9 cellular contexts compared by ENCODE assay signal in genomic region chrX:70196961-70197805, GRCh38. TPM values are rescaled to one million over a fixed set of nuclear protein-coding genes. Genes with fewer than 3 reads are reported as not detected.
DNase-seq lines count a peak whose midpoint lies in the region; ATAC-seq, FAIRE-seq and TF ChIP-seq lines count a peak whose summit lies in the region.
"Had no signal": no experiment of that assay in that cellular context is flagged by ENCODE, and none has a peak within 500 bp of the region (broad histone marks: within the 10 kb centered on the region; RNA-seq: fewer than 3 reads in every experiment).

No MANE protein-coding gene starts in this region.

- H3K9me3 Mint-ChIP-seq in CD4-positive, alpha-beta T cell = no peaks in the 10 kb centered on the region
- H3K9me3 Mint-ChIP-seq in activated T-helper 1 cell treated with anti-CD3 and anti-CD28 coated beads, Interleukin-12 subunit alpha, Interleukin-12 subunit beta, Interleukin-2, Interleukin-4 antibody, amounts not matched to agents 30 ng/mL and 10 ng/mL and 1 ng/mL, durations not matched to agents 14 hours and 24 hours and 36 hours = no peaks in the 10 kb centered on the region

- 5 to 17% methylated on average over 9 to 12 of the region's 12 CpGs for WGBS in gastroesophageal sphincter (ENCODE audit: low coverage in 1 of 2), 2 donors
- 7 to 18% (median 11%) methylated on average over 12 of the region's 12 CpGs for WGBS in small intestine, 3 donors

- H3K36me3 ChIP-seq in Panc1 (ENCODE audit: control insufficient read depth, insufficient read depth, low read length) (no peaks in the 10 kb centered on the region), gastroesophageal sphincter (no peaks in the 10 kb centered on the region), small intestine (ENCODE audit: control insufficient read depth in 2 of 2, insufficient read depth in 2 of 2, low read length in 2 of 2) (no peaks in the 10 kb centered on the region)

- TF ChIP-seq EP300 in gastroesophageal sphincter (IDR thresholded peaks at IDR 0.05) = no peak

- no TSS peak for BruUV-seq in Panc1 (replicated peaks; lab: Mats Ljungman, UMichigan)

- ATAC-seq in CD4-positive, alpha-beta T cell (ENCODE audit: poor library complexity) = peak; percentile 93
- peak; percentile 74 for ATAC-seq in HG03520 (IDR thresholded peaks at IDR 0.05; ENCODE audit: unreplicated experiment)
- peak; percentile 91 for ATAC-seq in Panc1
- no peak for ATAC-seq in gastroesophageal sphincter

- H3K4me3 ChIP-seq in Panc1 (ENCODE audit: low read depth in 2 of 2, low read length in 2 of 2) = no peak overlapping the region
- H3K4me3 ChIP-seq in gastroesophageal sphincter = no peak overlapping the region
- H3K4me3 ChIP-seq in small intestine (ENCODE audit: low read depth in 1 of 2, low read length in 2 of 2) = no peak overlapping the region

- no peaks in the 10 kb centered on the region for H3K9me3 ChIP-seq in CD4-positive, alpha-beta T cell (ENCODE audit: control insufficient read depth, low read length)
- H3K9me3 ChIP-seq in Panc1 (ENCODE audit: control insufficient read depth, insufficient read depth, low read depth, low read length) (no peaks in the 10 kb centered on the region), gastroesophageal sphincter (no peaks in the 10 kb centered on the region), small intestine (ENCODE audit: control insufficient read depth, low read depth) (no peaks in the 10 kb centered on the region)

- no peaks in the 10 kb centered on the region for H3K4me1 Mint-ChIP-seq in CD4-positive, alpha-beta T cell (ENCODE audit: low read depth)
- peaks cover 6% of the 10 kb centered on the region for H3K4me1 Mint-ChIP-seq in activated T-helper 1 cell treated with anti-CD3 and anti-CD28 coated beads, Interleukin-12 subunit alpha, Interleukin-12 subunit beta, Interleukin-2, Interleukin-4 antibody, amounts not matched to agents 30 ng/mL and 10 ng/mL and 1 ng/mL, durations not matched to agents 14 hours and 24 hours and 36 hours (ENCODE audit: low read depth)

- H3K4me1 ChIP-seq in Panc1 (ENCODE audit: control insufficient read depth, insufficient read depth, low read length) = no peaks in the 10 kb centered on the region
- H3K4me1 ChIP-seq in gastroesophageal sphincter = no peaks in the 10 kb centered on the region
- no peaks in the 10 kb centered on the region for H3K4me1 ChIP-seq in small intestine (ENCODE audit: control insufficient read depth in 2 of 2, insufficient read depth in 1 of 2, low read depth in 1 of 2, low read length in 1 of 2)

- intact Hi-C loops in CD4-positive, alpha-beta T cell (cut with DNase I, micrococcal nuclease) = loop anchor here in 1 of 2 experiments (1.0 kb wide), 1 partner anchor 237 kb away; no protein-coding TSS in a partner anchor
- intact Hi-C loops in Panc1 (cut with micrococcal nuclease; ENCODE audit: unreplicated experiment) = loop anchor here (5.0 kb wide), 1 partner anchor 65 kb away; the partner anchor contains the start of gene P2RY4
- intact Hi-C loops in activated T-helper 1 cell treated with anti-CD3 and anti-CD28 coated beads, Interleukin-12 subunit alpha, Interleukin-12 subunit beta, Interleukin-2, Interleukin-4 antibody, amounts not matched to agents 30 ng/mL and 10 ng/mL and 1 ng/mL, durations not matched to agents 14 hours and 24 hours and 36 hours (cut with micrococcal nuclease) = loop anchor here (1.0 kb wide), 2 partner anchors 66 to 237 kb away; no protein-coding TSS in a partner anchor

- TF ChIP-seq CTCF in CD4-positive, alpha-beta T cell (IDR thresholded peaks at IDR 0.05) = peak; percentile 63
- TF ChIP-seq CTCF in Panc1 (IDR thresholded peaks at IDR 0.05) (peak; percentile 81), gastroesophageal sphincter (IDR thresholded peaks at IDR 0.05) (peak; percentile 20 to 62 (median 38))

- H3K27ac ChIP-seq in CD4-positive, alpha-beta T cell (ENCODE audit: low read depth, low read length) = no peak overlapping the region
- H3K27ac ChIP-seq in Panc1 (ENCODE audit: low read length) (no peak overlapping the region), gastroesophageal sphincter (no peak overlapping the region), small intestine (ENCODE audit: low read depth in 1 of 2, low read length in 1 of 2) (no peak overlapping the region)

- no peaks in the 10 kb centered on the region for H3K36me3 Mint-ChIP-seq in CD4-positive, alpha-beta T cell (ENCODE audit: low read depth)
- H3K36me3 Mint-ChIP-seq in activated T-helper 1 cell treated with anti-CD3 and anti-CD28 coated beads, Interleukin-12 subunit alpha, Interleukin-12 subunit beta, Interleukin-2, Interleukin-4 antibody, amounts not matched to agents 30 ng/mL and 10 ng/mL and 1 ng/mL, durations not matched to agents 14 hours and 24 hours and 36 hours (ENCODE audit: low read depth) = no peaks in the 10 kb centered on the region

- in situ Hi-C loops in Panc1 (cut with HindIII; ENCODE audit: low pct_unique_long_range_greater_than_20kb, low sequenced_read_pairs) = no loop called here

- POLR2A ChIA-PET in CD4-positive, alpha-beta T cell (lab: Charles Lee) = no interaction called here
- POLR2A ChIA-PET in Panc1 (lab: Charles Lee) = no interaction called here

- peak; percentile 19 for FAIRE-seq in small intestine (lab: Jason Lieb, UNC)

- H3K4me3 Mint-ChIP-seq in CD4-positive, alpha-beta T cell = no peak overlapping the region
- no peak overlapping the region for H3K4me3 Mint-ChIP-seq in activated T-helper 1 cell treated with anti-CD3 and anti-CD28 coated beads, Interleukin-12 subunit alpha, Interleukin-12 subunit beta, Interleukin-2, Interleukin-4 antibody, amounts not matched to agents 30 ng/mL and 10 ng/mL and 1 ng/mL, durations not matched to agents 14 hours and 24 hours and 36 hours

- no peaks in the 10 kb centered on the region for H3K27me3 Mint-ChIP-seq in CD4-positive, alpha-beta T cell
- H3K27me3 Mint-ChIP-seq in activated T-helper 1 cell treated with anti-CD3 and anti-CD28 coated beads, Interleukin-12 subunit alpha, Interleukin-12 subunit beta, Interleukin-2, Interleukin-4 antibody, amounts not matched to agents 30 ng/mL and 10 ng/mL and 1 ng/mL, durations not matched to agents 14 hours and 24 hours and 36 hours (ENCODE audit: insufficient read depth) = peaks cover 4% of the 10 kb centered on the region

- DNase-seq in CD4-positive, alpha-beta T cell = peak; percentile 36 to 57 (median 49)
- DNase-seq in GM19238 (ENCODE audit: insufficient read length, low spot score) (peak; percentile 19), Panc1 (ENCODE audit: low read depth, low spot score) (peak; percentile 18), small intestine (peak; percentile 62), mesenteric fat pad (ENCODE audit: low spot score) (no peak)
- DNase-seq in activated T-helper 1 cell treated with anti-CD3 and anti-CD28 coated beads, Interleukin-12 subunit alpha, Interleukin-12 subunit beta, Interleukin-2, Interleukin-4 antibody, amounts not matched to agents 30 ng/mL and 10 ng/mL and 1 ng/mL, durations not matched to agents 14 hours and 24 hours and 36 hours (ENCODE audit: low spot score) = peak; percentile 43

- H3K27me3 ChIP-seq in CD4-positive, alpha-beta T cell (ENCODE audit: control insufficient read depth, insufficient read depth, low read length) = no peaks in the 10 kb centered on the region
- no peaks in the 10 kb centered on the region; the same call in none of the 2 replicates for H3K27me3 ChIP-seq in Panc1 (ENCODE audit: control insufficient read depth, insufficient read depth, low read length)
- no peaks in the 10 kb centered on the region for H3K27me3 ChIP-seq in gastroesophageal sphincter
- no peaks in the 10 kb centered on the region for H3K27me3 ChIP-seq in small intestine (ENCODE audit: control insufficient read depth in 2 of 2, insufficient read depth in 2 of 2, low read length in 2 of 2)

- CTCF ChIA-PET in CD4-positive, alpha-beta T cell (lab: Charles Lee) = interaction anchor here (0.7 to 1.6 kb wide), 3 partner anchors 11 to 237 kb away, joined by 3 to 6 read pairs (median 3); no protein-coding TSS in a partner anchor
- CTCF ChIA-PET in Panc1 (lab: Charles Lee) = interaction anchor here (0.6 kb wide), 1 partner anchor 52 kb away, joined by 5 read pairs; no protein-coding TSS in a partner anchor

- no peak for TF ChIP-seq POLR2A in gastroesophageal sphincter (IDR thresholded peaks at IDR 0.05)

- no peak overlapping the region for H3K27ac Mint-ChIP-seq in CD4-positive, alpha-beta T cell
- no peak overlapping the region for H3K27ac Mint-ChIP-seq in activated T-helper 1 cell treated with anti-CD3 and anti-CD28 coated beads, Interleukin-12 subunit alpha, Interleukin-12 subunit beta, Interleukin-2, Interleukin-4 antibody, amounts not matched to agents 30 ng/mL and 10 ng/mL and 1 ng/mL, durations not matched to agents 14 hours and 24 hours and 36 hours

RNA-seq across cellular contexts. Expression of gene DGAT2L6, which starts 19.9 kb away (rescaled TPM):
- not detected for total RNA-seq in CD4-positive, alpha-beta T cell
- total RNA-seq in Panc1 (2021; ENCODE audit: unreplicated experiment) (not detected), gastroesophageal sphincter (not detected), mesenteric fat pad (not detected)
- not detected for polyA plus RNA-seq in Panc1 (2012; ENCODE audit: insufficient read length)
- total RNA-seq in activated T-helper 1 cell treated with anti-CD3 and anti-CD28 coated beads, Interleukin-12 subunit alpha, Interleukin-12 subunit beta, Interleukin-2, Interleukin-4 antibody, amounts not matched to agents 30 ng/mL and 10 ng/mL and 1 ng/mL, durations not matched to agents 14 hours and 24 hours and 36 hours = not detected in 2 replicates
- polyA plus RNA-seq in small intestine = not detected
- total RNA-seq: T-helper 1 cell treated with Interleukin-12 subunit alpha and Interleukin-12 subunit beta and Interleukin-4 antibody, amounts not matched to agents 30 ng/mL and 1 ng/mL, for 36 hours had no signal

RNA-seq across cellular contexts. Expression of gene AWAT1, which starts 37.3 kb away (rescaled TPM):
- total RNA-seq in CD4-positive, alpha-beta T cell = not detected
- not detected for total RNA-seq in Panc1 (2021; ENCODE audit: unreplicated experiment)
- not detected for polyA plus RNA-seq in Panc1 (2012; ENCODE audit: insufficient read length)
- not detected in 2 replicates for total RNA-seq in activated T-helper 1 cell treated with anti-CD3 and anti-CD28 coated beads, Interleukin-12 subunit alpha, Interleukin-12 subunit beta, Interleukin-2, Interleukin-4 antibody, amounts not matched to agents 30 ng/mL and 10 ng/mL and 1 ng/mL, durations not matched to agents 14 hours and 24 hours and 36 hours
- not detected for total RNA-seq in gastroesophageal sphincter
- polyA plus RNA-seq in small intestine = not detected
- total RNA-seq in mesenteric fat pad = not detected
- total RNA-seq: T-helper 1 cell treated with Interleukin-12 subunit alpha and Interleukin-12 subunit beta and Interleukin-4 antibody, amounts not matched to agents 30 ng/mL and 1 ng/mL, for 36 hours had no signal
